9 cellular contexts compared by ENCODE assay signal in genomic region chr16:11627822-11628457, GRCh38. TPM values are rescaled to one million over a fixed set of nuclear protein-coding genes. Genes with fewer than 3 reads are reported as not detected.
DNase-seq lines count a peak whose midpoint lies in the region; ATAC-seq and TF ChIP-seq lines count a peak whose summit lies in the region.
"Had no signal": no experiment of that assay in that cellular context is flagged by ENCODE, and none has a peak within 500 bp of the region (broad histone marks: within the 10 kb centered on the region; RNA-seq: fewer than 3 reads in every experiment).

No MANE protein-coding gene starts in this region.

- in situ Hi-C loops in Caki2 (cut with HindIII; ENCODE audit: low pct_unique_long_range_greater_than_20kb, low sequenced_read_pairs), result no loop called here

- no peaks in the 10 kb centered on the region for H3K9me3 Mint-ChIP-seq in osteocyte (ENCODE audit: unreplicated experiment)

- H3K27me3 ChIP-seq in esophagus muscularis mucosa, result no peaks in the 10 kb centered on the region

- 78% methylated on average over 15 of the region's 15 CpGs for WGBS in esophagus muscularis mucosa

- H3K27ac Mint-ChIP-seq in osteocyte (ENCODE audit: unreplicated experiment), result peak overlapping the region; percentile 71

- H3K4me1 ChIP-seq in esophagus muscularis mucosa, result peaks cover 8 to 34% (median 30%) of the 10 kb centered on the region in 4 donors

- intact Hi-C loops in esophagus muscularis mucosa (cut with DNase I), result no loop called here

- H3K4me3 Mint-ChIP-seq in osteocyte (ENCODE audit: unreplicated experiment), result no peak overlapping the region

- H3K27ac ChIP-seq in esophagus muscularis mucosa (replicated peaks in 1 of 4), result peak overlapping the region; percentile 53 to 70 (median 64)

- H3K4me1 Mint-ChIP-seq in osteocyte (ENCODE audit: unreplicated experiment), result peaks cover 77% of the 10 kb centered on the region

- no peaks in the 10 kb centered on the region for H3K36me3 Mint-ChIP-seq in osteocyte (ENCODE audit: unreplicated experiment)

- ATAC-seq in GM21360 (IDR thresholded peaks at IDR 0.05; ENCODE audit: unreplicated experiment), result no peak

- no peak for TF ChIP-seq CTCF in esophagus muscularis mucosa (IDR thresholded peaks at IDR 0.05)
- TF ChIP-seq CTCF in osteocyte (IDR thresholded peaks at IDR 0.05), result no peak

- TF ChIP-seq POLR2A in esophagus muscularis mucosa (IDR thresholded peaks at IDR 0.05; ENCODE audit: low read depth), result no peak

- no peak for TF ChIP-seq EP300 in esophagus muscularis mucosa (IDR thresholded peaks at IDR 0.05)

- H3K4me3 ChIP-seq in esophagus muscularis mucosa, result no peak overlapping the region

- H3K27me3 Mint-ChIP-seq in osteocyte (ENCODE audit: unreplicated experiment), result no peaks in the 10 kb centered on the region

- H3K9me3 ChIP-seq in esophagus muscularis mucosa, result no peaks in the 10 kb centered on the region

- no peaks in the 10 kb centered on the region for H3K36me3 ChIP-seq in esophagus muscularis mucosa

- DNase-seq in Caki2 (ENCODE audit: low read depth) (peak; percentile 41), M059J (ENCODE audit: low read depth) (peak; percentile 99), esophagus muscularis mucosa (ENCODE audit: extremely low spot score) (no peak), osteocyte (ENCODE audit: extremely low spot score, unreplicated experiment) (no peak), hypothalamus (lab: John Stamatoyannopoulos, UW) (no peak), NCI-H2227 treated with DMSO at 0.1 percent for 48 hours (lab: John Stamatoyannopoulos, UW) (no peak), NCI-H2029 (lab: John Stamatoyannopoulos, UW) (no peak)
- DNase-seq: NCI-H2171 treated with DMSO at 0.1 percent for 48 hours had no signal

RNA-seq across cellular contexts. Expression of gene SNN, which starts 40.3 kb away (rescaled TPM):
- 17.4 and 17.7 TPM in 2 replicates for total RNA-seq in Caki2 (2014; rRNA removed; shearing (Covaris generic); ENCODE audit: low replicate concordance)
- total RNA-seq in M059J (2014; rRNA removed; shearing (Covaris generic)), result 9.2 and 14.7 TPM in 2 replicates
- total RNA-seq in esophagus muscularis mucosa, result 10 to 100 TPM; 30.7 to 66.9 (median 33.6) TPM
- 23.4 and 24.0 TPM in 2 replicates for total RNA-seq in osteocyte

RNA-seq across cellular contexts. Expression of gene LITAF, which starts 41.2 kb away (rescaled TPM):
- 105 and 111 TPM in 2 replicates for total RNA-seq in Caki2 (2014; rRNA removed; shearing (Covaris generic); ENCODE audit: low replicate concordance)
- total RNA-seq in M059J (2014; rRNA removed; shearing (Covaris generic)), result 68.6 and 95.0 TPM in 2 replicates
- 10 to 100 TPM; 28.7 to 88.3 (median 36.8) TPM for total RNA-seq in esophagus muscularis mucosa
- 179 and 189 TPM in 2 replicates for total RNA-seq in osteocyte

Comparison
In these comparisons a context has a peak if more than half of its experiments do, and no peak if none do; other contexts are left out.
1. DNase-seq: peak in Caki2 (single experiment) and M059J (single experiment); none in esophagus muscularis mucosa (single experiment), osteocyte (single experiment), hypothalamus (0 of 51), NCI-H2227 treated with DMSO at 0.1 percent for 48 hours (single experiment) and NCI-H2029 (single experiment).